8 cellular contexts compared by ENCODE assay signal in the genomic region with DNA sequence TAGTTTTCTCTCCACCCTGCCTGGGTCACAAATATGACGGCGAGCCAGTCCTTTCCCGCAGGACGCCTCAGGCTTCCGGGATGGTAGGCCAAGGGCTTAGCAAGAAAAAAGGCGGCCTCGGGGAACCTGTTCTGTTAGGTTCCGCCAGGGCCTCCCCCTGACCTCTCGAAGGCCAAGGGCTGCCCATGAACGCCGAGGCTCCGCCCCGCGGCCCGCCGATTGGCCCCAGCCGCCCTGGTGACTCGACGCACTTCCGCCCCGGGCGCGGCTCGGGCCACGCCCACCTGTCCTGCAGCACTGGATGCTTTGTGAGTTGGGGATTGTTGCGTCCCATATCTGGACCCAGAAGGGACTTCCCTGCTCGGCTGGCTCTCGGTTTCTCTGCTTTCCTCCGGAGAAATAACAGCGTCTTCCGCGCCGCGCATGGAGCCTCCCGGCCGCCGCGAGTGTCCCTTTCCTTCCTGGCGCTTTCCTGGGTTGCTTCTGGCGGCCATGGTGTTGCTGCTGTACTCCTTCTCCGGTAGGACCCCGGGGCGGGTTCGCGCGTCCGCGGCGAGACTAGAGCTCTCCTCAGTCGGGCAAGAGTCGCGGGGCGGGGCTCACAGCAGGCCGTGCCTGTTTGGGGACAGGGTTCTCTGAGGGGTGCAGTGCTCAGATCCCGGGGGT. TPM values are rescaled to one million over a fixed set of nuclear protein-coding genes. Genes with fewer than 3 reads are reported as not detected.
A peak's percentile ranks its signal among the peaks of the same experiment; 100 is the strongest.
DNase-seq lines count a peak whose midpoint lies in the region; ATAC-seq and TF ChIP-seq lines count a peak whose summit lies in the region.

A gene (plus strand): TSS at position 265 of the 666 bp plus-strand sequence. CDS start 159 bp downstream, at position 424.

- H3K36me3 Mint-ChIP-seq in progenitor cell of endocrine pancreas (ENCODE audit: insufficient read depth): no peaks in the 10 kb centered on the region

- DNase-seq in GM13976 (ENCODE audit: low spot score): peak; percentile 93
- DNase-seq in NCI-H146 treated with DMSO at 0.1 percent for 48 hours (lab: John Stamatoyannopoulos, UW; ENCODE audit: unreplicated experiment): peak; percentile 96
- peak; percentile 88 for DNase-seq in amniotic epithelial cell (ENCODE audit: low read depth)
- peak; percentile 98 for DNase-seq in left cardiac atrium
- peak; percentile 93 for DNase-seq in progenitor cell of endocrine pancreas (ENCODE audit: low spot score, unreplicated experiment)
- DNase-seq in ureter (ENCODE audit: low spot score): peak; percentile 97

- no peaks in the 10 kb centered on the region for H3K27me3 Mint-ChIP-seq in progenitor cell of endocrine pancreas

- in situ Hi-C loops in GM13976 (cut with MboI; ENCODE audit: low sequenced_read_pairs, unreplicated experiment): no loop called here

- H3K9me3 Mint-ChIP-seq in progenitor cell of endocrine pancreas (ENCODE audit: low read depth): peaks cover 3% of the 10 kb centered on the region

- peak; percentile 90 for ATAC-seq in HG02870 (IDR thresholded peaks at IDR 0.05; ENCODE audit: unreplicated experiment)
- peak; percentile 99 for ATAC-seq in left cardiac atrium

- intact Hi-C loops in T-helper 1 cell treated with Interleukin-12 subunit alpha and Interleukin-12 subunit beta and Interleukin-4 antibody, amounts not matched to agents 30 ng/mL and 1 ng/mL, for 36 hours (cut with micrococcal nuclease): loop anchor here (1.0 to 5.0 kb wide), 8 partner anchors 45 to 700 kb away; a partner anchor contains a TSS
- intact Hi-C loops in left cardiac atrium (cut with DNase I): no loop called here

- peaks cover 56% of the 10 kb centered on the region for H3K4me1 Mint-ChIP-seq in progenitor cell of endocrine pancreas (ENCODE audit: low read depth)

- TF ChIP-seq CTCF in GM13976 (IDR thresholded peaks at IDR 0.05; ENCODE audit: borderline replicate concordance, control extremely low read depth, extremely low read depth, insufficient read depth, missing control alignments): no peak
- no peak for TF ChIP-seq CTCF in progenitor cell of endocrine pancreas (IDR thresholded peaks at IDR 0.05; ENCODE audit: unreplicated experiment)

- peak within 1 kb of the TSS; percentile 100 for H3K27ac Mint-ChIP-seq in progenitor cell of endocrine pancreas

- H3K4me3 Mint-ChIP-seq in progenitor cell of endocrine pancreas (ENCODE audit: low read depth): peak within 1 kb of the TSS; percentile 99

RNA-seq across cellular contexts. Expression of the gene that starts here (rescaled TPM):
- total RNA-seq in T-helper 1 cell treated with Interleukin-12 subunit alpha and Interleukin-12 subunit beta and Interleukin-4 antibody, amounts not matched to agents 30 ng/mL and 1 ng/mL, for 36 hours: 114 and 118 TPM in 2 replicates
- total RNA-seq in left cardiac atrium: 100 to 1,000 TPM; 108 to 110 TPM
- 214 and 230 TPM in 2 replicates for total RNA-seq in progenitor cell of endocrine pancreas
- total RNA-seq in ureter: 348 TPM

Comparison
In these comparisons a context has a peak if more than half of its experiments do, and no peak if none do; other contexts are left out.
1. Peak in every context shown above with its lines: DNase-seq and ATAC-seq.